In genomic region chr5:62327138-62327537, GRCh38 we compare ENCODE assay signal across 16 cellular contexts. TPM values are rescaled to one million over a fixed set of nuclear protein-coding genes. Genes with fewer than 3 reads are reported as not detected.
A peak's percentile ranks its signal among the peaks of the same experiment; 100 is the strongest.
DNase-seq lines count a peak whose midpoint lies in the region; ATAC-seq and TF ChIP-seq lines count a peak whose summit lies in the region.
"Had no signal": no experiment of that assay in that cellular context is flagged by ENCODE, and none has a peak within 500 bp of the region (broad histone marks: within the 10 kb centered on the region; RNA-seq: fewer than 3 reads in every experiment).

No MANE protein-coding gene starts in this region.

- intact Hi-C loops in activated CD4-positive, alpha-beta memory T cell treated with anti-CD3 and anti-CD28 coated beads for 36 hours (cut with micrococcal nuclease): no loop called here

- H3K36me3 Mint-ChIP-seq in activated CD4-positive, alpha-beta memory T cell treated with anti-CD3 and anti-CD28 coated beads, Interleukin-2, amount 10 ng/mL, durations not matched to agents 7 days and 5 days (ENCODE audit: low read depth): peaks cover 57% of the 10 kb centered on the region
- H3K36me3 Mint-ChIP-seq in activated CD4-positive, alpha-beta memory T cell treated with anti-CD3 and anti-CD28 coated beads for 36 hours: peaks cover 9% of the 10 kb centered on the region
- H3K36me3 Mint-ChIP-seq in WTC11: 0 out of 2 replicates have a peak, but pooled peaks cover 2% of the 10 kb centered on the region
- H3K36me3 Mint-ChIP-seq in stimulated activated effector memory CD8-positive, alpha-beta T cell treated with anti-CD3 and anti-CD28 coated beads, Interleukin-12 subunit alpha, Interleukin-12 subunit beta, amount 100 ng/mL, for 72 hours: peaks cover 100% of the 10 kb centered on the region

- peak overlapping the region; percentile 49 for H3K27ac ChIP-seq in cingulate gyrus (ENCODE audit: low read depth, low read length)
- H3K27ac ChIP-seq: cardiac muscle cell, gastroesophageal sphincter, uterus had no signal

- H3K27ac Mint-ChIP-seq in activated CD4-positive, alpha-beta memory T cell treated with anti-CD3 and anti-CD28 coated beads, Interleukin-2, amount 10 ng/mL, durations not matched to agents 7 days and 5 days: peak overlapping the region; percentile 1
- H3K27ac Mint-ChIP-seq in activated CD4-positive, alpha-beta memory T cell treated with anti-CD3 and anti-CD28 coated beads for 36 hours: no peak overlapping the region
- peak overlapping the region; percentile 32 for H3K27ac Mint-ChIP-seq in WTC11
- H3K27ac Mint-ChIP-seq in stimulated activated effector memory CD8-positive, alpha-beta T cell treated with anti-CD3 and anti-CD28 coated beads, Interleukin-12 subunit alpha, Interleukin-12 subunit beta, amount 100 ng/mL, for 72 hours: peak overlapping the region; percentile 86

- H3K4me1 Mint-ChIP-seq in activated CD4-positive, alpha-beta memory T cell treated with anti-CD3 and anti-CD28 coated beads, Interleukin-2, amount 10 ng/mL, durations not matched to agents 7 days and 5 days: peaks cover 64% of the 10 kb centered on the region
- H3K4me1 Mint-ChIP-seq in activated CD4-positive, alpha-beta memory T cell treated with anti-CD3 and anti-CD28 coated beads for 36 hours (ENCODE audit: low read depth): peaks cover 72% of the 10 kb centered on the region
- H3K4me1 Mint-ChIP-seq in WTC11: peaks cover 37% of the 10 kb centered on the region
- H3K4me1 Mint-ChIP-seq in stimulated activated effector memory CD8-positive, alpha-beta T cell treated with anti-CD3 and anti-CD28 coated beads, Interleukin-12 subunit alpha, Interleukin-12 subunit beta, amount 100 ng/mL, for 72 hours: peaks cover 80% of the 10 kb centered on the region

- POLR2A ChIA-PET in activated CD4-positive, alpha-beta memory T cell treated with anti-CD3 and anti-CD28 coated beads, Interleukin-2, amount 10 ng/mL, durations not matched to agents 7 days and 5 days (lab: Charles Lee): interaction anchor here (1.5 to 3.0 kb wide), 2 partner anchors 8 to 94 kb away, joined by 4 to 8 read pairs; no protein-coding TSS in a partner anchor
- POLR2A ChIA-PET in activated CD4-positive, alpha-beta memory T cell treated with anti-CD3 and anti-CD28 coated beads for 36 hours (lab: Charles Lee): interaction anchor here (1.0 kb wide), 2 partner anchors 12 to 21 kb away, joined by 3 read pairs; partner anchors contain the start of gene KIF2A
- POLR2A ChIA-PET in WTC11 (lab: Charles Lee): no interaction called here

- DNase-seq in activated CD4-positive, alpha-beta memory T cell treated with anti-CD3 and anti-CD28 coated beads, Interleukin-2, amount 10 ng/mL, durations not matched to agents 7 days and 5 days: no peak
- DNase-seq in activated CD4-positive, alpha-beta memory T cell treated with anti-CD3 and anti-CD28 coated beads for 36 hours: no peak
- DNase-seq in WTC11 (ENCODE audit: low spot score) (no peak), AG08396 (ENCODE audit: low spot score) (no peak), T1000 (lab: John Stamatoyannopoulos, UW) (no peak)
- DNase-seq in stimulated activated effector memory CD8-positive, alpha-beta T cell treated with anti-CD3 and anti-CD28 coated beads, Interleukin-12 subunit alpha, Interleukin-12 subunit beta, amount 100 ng/mL, for 72 hours (ENCODE audit: low spot score in 2 of 2): no peak
- DNase-seq: C1 segment of cervical spinal cord; NCI-H1436; NCI-H524 treated with DMSO at 0.1 percent for 48 hours; SHP77 treated with DMSO at 0.1 percent for 48 hours; stimulated activated CD4-positive, alpha-beta T cell treated with anti-CD3 and anti-CD28 coated beads, Interleukin-4, amount 100 ng/mL, for 1 hour; uterus had no signal

- ATAC-seq in WTC11: no peak
- ATAC-seq in stimulated activated effector memory CD8-positive, alpha-beta T cell treated with anti-CD3 and anti-CD28 coated beads, Interleukin-12 subunit alpha, Interleukin-12 subunit beta, amount 100 ng/mL, for 72 hours: no peak
- ATAC-seq in GM18909 (IDR thresholded peaks at IDR 0.05; ENCODE audit: poor library complexity, unreplicated experiment): no peak
- ATAC-seq: gastroesophageal sphincter had no signal

- H3K27me3 Mint-ChIP-seq in activated CD4-positive, alpha-beta memory T cell treated with anti-CD3 and anti-CD28 coated beads, Interleukin-2, amount 10 ng/mL, durations not matched to agents 7 days and 5 days: no peaks in the 10 kb centered on the region
- no peaks in the 10 kb centered on the region for H3K27me3 Mint-ChIP-seq in activated CD4-positive, alpha-beta memory T cell treated with anti-CD3 and anti-CD28 coated beads for 36 hours
- H3K27me3 Mint-ChIP-seq in WTC11 (ENCODE audit: low read depth): no peaks in the 10 kb centered on the region

- H3K4me3 Mint-ChIP-seq in activated CD4-positive, alpha-beta memory T cell treated with anti-CD3 and anti-CD28 coated beads, Interleukin-2, amount 10 ng/mL, durations not matched to agents 7 days and 5 days: no peak overlapping the region
- H3K4me3 Mint-ChIP-seq in activated CD4-positive, alpha-beta memory T cell treated with anti-CD3 and anti-CD28 coated beads for 36 hours: no peak overlapping the region
- no peak overlapping the region for H3K4me3 Mint-ChIP-seq in WTC11
- peak overlapping the region; percentile 13 for H3K4me3 Mint-ChIP-seq in stimulated activated effector memory CD8-positive, alpha-beta T cell treated with anti-CD3 and anti-CD28 coated beads, Interleukin-12 subunit alpha, Interleukin-12 subunit beta, amount 100 ng/mL, for 72 hours

- CTCF ChIA-PET in activated CD4-positive, alpha-beta memory T cell treated with anti-CD3 and anti-CD28 coated beads, Interleukin-2, amount 10 ng/mL, durations not matched to agents 7 days and 5 days (lab: Charles Lee): interaction anchor here (1.1 to 1.9 kb wide), 2 partner anchors 19 to 103 kb away, joined by 3 to 8 read pairs; no protein-coding TSS in a partner anchor
- CTCF ChIA-PET in activated CD4-positive, alpha-beta memory T cell treated with anti-CD3 and anti-CD28 coated beads for 36 hours (lab: Charles Lee): interaction anchor here (1.5 kb wide), 1 partner anchor 103 kb away, joined by 7 read pairs; no protein-coding TSS in a partner anchor
- CTCF ChIA-PET in WTC11 (lab: Charles Lee): no interaction called here

- H3K9me3 Mint-ChIP-seq in activated CD4-positive, alpha-beta memory T cell treated with anti-CD3 and anti-CD28 coated beads, Interleukin-2, amount 10 ng/mL, durations not matched to agents 7 days and 5 days: no peaks in the 10 kb centered on the region
- H3K9me3 Mint-ChIP-seq in activated CD4-positive, alpha-beta memory T cell treated with anti-CD3 and anti-CD28 coated beads for 36 hours: no peaks in the 10 kb centered on the region
- no peaks in the 10 kb centered on the region for H3K9me3 Mint-ChIP-seq in WTC11
- no peaks in the 10 kb centered on the region for H3K9me3 Mint-ChIP-seq in stimulated activated effector memory CD8-positive, alpha-beta T cell treated with anti-CD3 and anti-CD28 coated beads, Interleukin-12 subunit alpha, Interleukin-12 subunit beta, amount 100 ng/mL, for 72 hours

- no peak for TF ChIP-seq CTCF in WTC11 (IDR thresholded peaks at IDR 0.05)

TF ChIP-seq in WTC11, 78 proteins besides CTCF, POLR2A, EP300 and RAD21 (continues in another document):
- TF ChIP-seq HMGA2 (CRISPR knock-in tag; IDR thresholded peaks at IDR 0.05) (no peak), FOXP4 (CRISPR knock-in tag; IDR thresholded peaks at IDR 0.05) (no peak), ZNF423 (CRISPR knock-in tag; IDR thresholded peaks at IDR 0.05) (no peak), ZNF317 (CRISPR knock-in tag; IDR thresholded peaks at IDR 0.05; ENCODE audit: borderline replicate concordance, low read depth) (no peak), USF2 (CRISPR knock-in tag; IDR thresholded peaks at IDR 0.05) (no peak), NR2C2 (CRISPR knock-in tag; IDR thresholded peaks at IDR 0.05) (no peak), ZNF138 (CRISPR knock-in tag; conservative IDR thresholded peaks at IDR 0.05) (no peak), TCF7 (CRISPR knock-in tag; IDR thresholded peaks at IDR 0.05; ENCODE audit: low read depth) (no peak)

RNA-seq across cellular contexts. Expression of gene KIF2A, which starts 21.1 kb away (rescaled TPM):
- total RNA-seq in activated CD4-positive, alpha-beta memory T cell treated with anti-CD3 and anti-CD28 coated beads, Interleukin-2, amount 10 ng/mL, durations not matched to agents 7 days and 5 days: 100 to 1,000 TPM; 250 to 251 TPM
- total RNA-seq in activated CD4-positive, alpha-beta memory T cell treated with anti-CD3 and anti-CD28 coated beads for 36 hours: 100 to 1,000 TPM; 209 TPM
- 68.0 to 77.8 TPM (median 72.6 TPM) in 3 replicates for total RNA-seq in WTC11 (2021)
